ENCODE assay signal across 8 cellular contexts in the genomic region with DNA sequence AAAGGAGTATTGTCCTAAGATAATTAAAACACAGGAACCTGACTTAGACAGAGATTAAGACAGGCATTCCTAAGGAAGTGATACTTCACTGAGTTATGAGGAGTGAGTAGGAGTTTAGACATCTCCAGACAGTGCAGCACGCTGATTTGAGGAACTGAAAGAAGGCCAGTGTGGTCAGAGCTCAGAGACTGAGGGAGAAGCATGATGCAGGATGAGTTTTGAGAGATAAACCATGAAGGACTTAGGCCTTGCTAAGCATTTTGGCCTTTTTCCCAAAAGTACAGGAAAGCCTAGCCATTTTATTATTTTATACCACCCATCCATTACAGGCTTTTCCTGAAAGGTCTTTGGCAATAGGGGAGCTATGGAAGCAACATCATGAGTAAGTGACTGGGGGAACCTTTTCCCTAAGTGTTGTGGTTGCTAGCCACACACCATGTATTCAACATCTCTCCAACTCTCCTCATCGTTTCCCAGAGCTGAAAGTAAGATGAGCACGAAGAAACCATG.
A peak's percentile ranks its signal among the peaks of the same experiment; 100 is the strongest.
DNase-seq lines count a peak whose midpoint lies in the region; ATAC-seq and TF ChIP-seq lines count a peak whose summit lies in the region.

No MANE protein-coding gene starts in this region.

- peaks cover 0 to 4% of the 10 kb centered on the region in 2 donors for H3K9me3 Mint-ChIP-seq in stimulated activated naive B cell treated with anti-CD40 and anti-IgM and Interleukin-4, amounts not matched to agents 10 μg/mL and 1 μg/mL and 100 μg/mL, for 72 hours
- H3K9me3 Mint-ChIP-seq in effector memory CD8-positive, alpha-beta T cell = no peaks in the 10 kb centered on the region

- no peak overlapping the region for H3K4me3 ChIP-seq in fibroblast of pulmonary artery (replicated peaks; ENCODE audit: low read depth, low read length)

- ATAC-seq in GM21360 (IDR thresholded peaks at IDR 0.05; ENCODE audit: unreplicated experiment) (peak; percentile 64), HG03457 (IDR thresholded peaks at IDR 0.05; ENCODE audit: unreplicated experiment) (no peak)
- ATAC-seq in stimulated activated naive B cell treated with anti-CD40 and anti-IgM and Interleukin-4, amounts not matched to agents 10 μg/mL and 1 μg/mL and 100 μg/mL, for 72 hours (replicated peaks) = peak; percentile 99
- no peak for ATAC-seq in effector memory CD8-positive, alpha-beta T cell (replicated peaks)

- no peaks in the 10 kb centered on the region for H3K27me3 Mint-ChIP-seq in stimulated activated naive B cell treated with anti-CD40 and anti-IgM and Interleukin-4, amounts not matched to agents 10 μg/mL and 1 μg/mL and 100 μg/mL, for 72 hours
- no peaks in the 10 kb centered on the region for H3K27me3 Mint-ChIP-seq in effector memory CD8-positive, alpha-beta T cell

- no peak for TF ChIP-seq CTCF in fibroblast of pulmonary artery (IDR thresholded peaks at IDR 0.05; ENCODE audit: low read length, missing control alignments)

- H3K4me3 Mint-ChIP-seq in stimulated activated naive B cell treated with anti-CD40 and anti-IgM and Interleukin-4, amounts not matched to agents 10 μg/mL and 1 μg/mL and 100 μg/mL, for 72 hours = no peak overlapping the region
- H3K4me3 Mint-ChIP-seq in effector memory CD8-positive, alpha-beta T cell = no peak overlapping the region

- DNase-seq in MV-4-11 (lab: John Stamatoyannopoulos, UW) (peak; percentile 99), fibroblast of pulmonary artery (ENCODE audit: low read depth) (peak; percentile 96), NCI-H345 (lab: John Stamatoyannopoulos, UW) (no peak)
- peak; percentile 31 for DNase-seq in stimulated activated naive B cell treated with anti-CD40 and anti-IgM and Interleukin-4, amounts not matched to agents 10 μg/mL and 1 μg/mL and 100 μg/mL, for 72 hours
- DNase-seq in effector memory CD8-positive, alpha-beta T cell = no peak
- no peak for DNase-seq in stimulated activated naive CD4-positive, alpha-beta T cell (lab: John Stamatoyannopoulos, UW)

- H3K27ac Mint-ChIP-seq in stimulated activated naive B cell treated with anti-CD40 and anti-IgM and Interleukin-4, amounts not matched to agents 10 μg/mL and 1 μg/mL and 100 μg/mL, for 72 hours = no peak overlapping the region
- H3K27ac Mint-ChIP-seq in effector memory CD8-positive, alpha-beta T cell = no peak overlapping the region

- H3K4me1 Mint-ChIP-seq in stimulated activated naive B cell treated with anti-CD40 and anti-IgM and Interleukin-4, amounts not matched to agents 10 μg/mL and 1 μg/mL and 100 μg/mL, for 72 hours = peaks cover 19 to 23% of the 10 kb centered on the region in 2 donors
- H3K4me1 Mint-ChIP-seq in effector memory CD8-positive, alpha-beta T cell (ENCODE audit: low read depth in 2 of 2) = peaks cover 0 to 4% of the 10 kb centered on the region in 2 donors

- peaks cover 9 to 15% of the 10 kb centered on the region in 2 donors for H3K36me3 Mint-ChIP-seq in stimulated activated naive B cell treated with anti-CD40 and anti-IgM and Interleukin-4, amounts not matched to agents 10 μg/mL and 1 μg/mL and 100 μg/mL, for 72 hours
- H3K36me3 Mint-ChIP-seq in effector memory CD8-positive, alpha-beta T cell (ENCODE audit: insufficient read depth) = no peaks in the 10 kb centered on the region

Comparison
In these comparisons a context has a peak if more than half of its experiments do, and no peak if none do; other contexts are left out.
1. ATAC-seq: peak in GM21360 (single experiment) and stimulated activated naive B cell treated with anti-CD40 and anti-IgM and Interleukin-4, amounts not matched to agents 10 μg/mL and 1 μg/mL and 100 μg/mL, for 72 hours (2 of 2); none in HG03457 (single experiment) and effector memory CD8-positive, alpha-beta T cell (single experiment).
2. DNase-seq: peak in MV-4-11 (single experiment), fibroblast of pulmonary artery (single experiment) and stimulated activated naive B cell treated with anti-CD40 and anti-IgM and Interleukin-4, amounts not matched to agents 10 μg/mL and 1 μg/mL and 100 μg/mL, for 72 hours (single experiment); none in effector memory CD8-positive, alpha-beta T cell (0 of 3), stimulated activated naive CD4-positive, alpha-beta T cell (0 of 6) and NCI-H345 (single experiment).